ENCODE assay signal across 13 cellular contexts in the genomic region with DNA sequence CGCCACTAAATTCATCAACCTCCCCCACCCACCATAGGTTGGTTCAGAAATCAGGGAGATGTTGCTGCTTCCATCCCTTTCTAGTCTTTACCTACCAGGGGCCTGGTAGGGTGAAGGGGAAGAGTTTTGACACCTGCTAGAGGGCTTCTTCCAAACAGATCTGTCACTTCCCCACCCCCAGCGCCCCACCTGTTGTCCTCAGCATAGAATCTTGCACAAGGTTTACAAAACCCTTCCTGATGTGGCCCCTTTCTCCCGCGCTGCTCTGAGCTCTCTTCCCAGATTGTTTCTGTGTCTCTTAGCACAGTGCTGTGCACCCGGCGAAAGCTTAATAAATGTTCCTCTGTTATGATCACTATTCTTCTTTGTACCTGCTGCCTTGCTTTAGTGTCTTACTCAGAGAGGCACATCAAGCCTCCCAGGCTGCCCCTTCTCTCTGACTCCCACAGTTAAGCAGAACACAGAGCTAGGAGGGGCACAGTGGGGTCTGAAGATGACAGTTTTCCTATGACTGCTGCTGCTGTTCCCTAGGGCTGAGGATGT. TPM values are rescaled to one million over a fixed set of nuclear protein-coding genes. Genes with fewer than 3 reads are reported as not detected.
DNase-seq lines count a peak whose midpoint lies in the region; ATAC-seq, FAIRE-seq and TF ChIP-seq lines count a peak whose summit lies in the region.
"Had no signal": no experiment of that assay in that cellular context is flagged by ENCODE, and none has a peak within 500 bp of the region (broad histone marks: within the 10 kb centered on the region; RNA-seq: fewer than 3 reads in every experiment).

No MANE protein-coding gene starts in this region.

- dilution Hi-C loops in keratinocyte (cut with MboI; ENCODE audit: extremely low pct_ligation_motif_present, low sequenced_read_pairs) = no loop called here

- peak overlapping the region; percentile 83 for H3K4me2 ChIP-seq in DOHH2 (ENCODE audit: low read length)
- peak overlapping the region; percentile 82 for H3K4me2 ChIP-seq in keratinocyte (ENCODE audit: control insufficient read depth, extremely low read depth, insufficient read depth, low read depth, low read length)

- H3F3A ChIP-seq in DOHH2 (ENCODE audit: control insufficient read depth, insufficient read depth) = peaks cover 7% of the 10 kb centered on the region; the same call in 1 of the 2 replicates

- no peaks in the 10 kb centered on the region for H3K27me3 Mint-ChIP-seq in activated CD8-positive, alpha-beta T cell treated with anti-CD3 and anti-CD28 coated beads for 36 hours

- intact Hi-C loops in activated CD8-positive, alpha-beta T cell treated with anti-CD3 and anti-CD28 coated beads for 36 hours (cut with micrococcal nuclease) = no loop called here

- CTCF ChIA-PET in activated CD8-positive, alpha-beta T cell treated with anti-CD3 and anti-CD28 coated beads for 36 hours (lab: Charles Lee) = interaction anchor here (0.9 to 4.7 kb wide), 12 partner anchors 10 to 232 kb away, joined by 3 to 40 read pairs (median 7); a partner anchor contains a TSS

- peak overlapping the region; percentile 22 for H3K9ac ChIP-seq in keratinocyte (ENCODE audit: control insufficient read depth, extremely low read depth, insufficient read depth, low read length)

- no peak for DNase-seq in activated CD8-positive, alpha-beta T cell treated with anti-CD3 and anti-CD28 coated beads for 36 hours
- no peak for DNase-seq in keratinocyte (ENCODE audit: low read depth, low spot score)
- DNase-seq: NCI-H187 treated with DMSO at 0.1 percent for 48 hours; stimulated activated CD8-positive, alpha-beta memory T cell treated with anti-CD3 and anti-CD28 coated beads, Interleukin-4, amount 100 ng/mL, for 48 hours had no signal

- peaks cover 1% of the 10 kb centered on the region for H3K36me3 Mint-ChIP-seq in activated CD8-positive, alpha-beta T cell treated with anti-CD3 and anti-CD28 coated beads for 36 hours (ENCODE audit: low read depth)

- no peak overlapping the region for H2AFZ ChIP-seq in keratinocyte (ENCODE audit: control insufficient read depth, low read length)

- peak overlapping the region; percentile 91 for H3K4me3 Mint-ChIP-seq in activated CD8-positive, alpha-beta T cell treated with anti-CD3 and anti-CD28 coated beads for 36 hours

- H4K20me1 ChIP-seq in DOHH2 (ENCODE audit: control insufficient read depth, insufficient read depth, low read depth, low read length) (no peaks in the 10 kb centered on the region), keratinocyte (ENCODE audit: control insufficient read depth, extremely low read depth, insufficient read depth, low read length) (no peaks in the 10 kb centered on the region)

- H3K4me1 Mint-ChIP-seq in activated CD8-positive, alpha-beta T cell treated with anti-CD3 and anti-CD28 coated beads for 36 hours (ENCODE audit: low read depth) = peaks cover 27% of the 10 kb centered on the region

- H3K27ac Mint-ChIP-seq in activated CD8-positive, alpha-beta T cell treated with anti-CD3 and anti-CD28 coated beads for 36 hours = no peak overlapping the region

- no peak for FAIRE-seq in keratinocyte (lab: Jason Lieb, UNC)
- FAIRE-seq: bronchial epithelial cell, small intestine had no signal

- H3K27ac ChIP-seq in 22Rv1 = peak overlapping the region; percentile 86
- H3K27ac ChIP-seq in DOHH2 (ENCODE audit: low read depth, low read length) = peak overlapping the region; percentile 75
- no peak overlapping the region for H3K27ac ChIP-seq in keratinocyte (ENCODE audit: control insufficient read depth, insufficient read depth, low read length)

- TF ChIP-seq CTCF in 22Rv1 (IDR thresholded peaks at IDR 0.05) = no peak
- no peak for TF ChIP-seq CTCF in DOHH2 (IDR thresholded peaks at IDR 0.05; ENCODE audit: low read depth, low read length, poor library complexity, severe bottlenecking)
- no peak for TF ChIP-seq CTCF in activated CD8-positive, alpha-beta T cell treated with anti-CD3 and anti-CD28 coated beads for 36 hours (IDR thresholded peaks at IDR 0.05)
- TF ChIP-seq CTCF in keratinocyte (optimal IDR thresholded peaks at IDR 0.05 in 1 of 3, IDR thresholded peaks at IDR 0.05 in 1 of 3, conservative IDR thresholded peaks at IDR 0.05 in 1 of 3; ENCODE audit: extremely low read depth in 1 of 3, insufficient read depth in 2 of 3, low read length in 3 of 3) = no peak

- no peak for ATAC-seq in activated CD8-positive, alpha-beta T cell treated with anti-CD3 and anti-CD28 coated beads for 36 hours
- ATAC-seq in GM19023 (IDR thresholded peaks at IDR 0.05; ENCODE audit: unreplicated experiment) (no peak), HG02885 (IDR thresholded peaks at IDR 0.05; ENCODE audit: poor library complexity, unreplicated experiment) (no peak), GM21737 (IDR thresholded peaks at IDR 0.05; ENCODE audit: unreplicated experiment) (no peak), HG02884 (IDR thresholded peaks at IDR 0.05; ENCODE audit: unreplicated experiment) (no peak)

- H3K9me3 Mint-ChIP-seq in activated CD8-positive, alpha-beta T cell treated with anti-CD3 and anti-CD28 coated beads for 36 hours = no peaks in the 10 kb centered on the region

- POLR2A ChIA-PET in activated CD8-positive, alpha-beta T cell treated with anti-CD3 and anti-CD28 coated beads for 36 hours (lab: Charles Lee) = interaction anchor here (0.9 to 3.9 kb wide), 8 partner anchors 9 to 303 kb away, joined by 3 to 71 read pairs (median 6); a partner anchor contains a TSS

- H3K36me3 ChIP-seq in DOHH2 (ENCODE audit: control insufficient read depth, low read length) = peaks cover 7% of the 10 kb centered on the region; the same call in 1 of the 2 replicates
- no peaks in the 10 kb centered on the region for H3K36me3 ChIP-seq in keratinocyte (ENCODE audit: control insufficient read depth in 2 of 2, extremely low read depth in 1 of 2, insufficient read depth in 2 of 2, low read length in 2 of 2)

- H3K9me3 ChIP-seq in DOHH2 (ENCODE audit: control insufficient read depth, insufficient read depth, low read length) (no peaks in the 10 kb centered on the region), keratinocyte (ENCODE audit: control insufficient read depth, low read depth, low read length) (no peaks in the 10 kb centered on the region)

- peaks cover 3% of the 10 kb centered on the region for H3K9me1 ChIP-seq in keratinocyte (ENCODE audit: control insufficient read depth, extremely low read depth, insufficient read depth, low read length)

- H3K27me3 ChIP-seq in DOHH2 (ENCODE audit: control insufficient read depth, low read length) (no peaks in the 10 kb centered on the region), keratinocyte (ENCODE audit: control insufficient read depth, extremely low read depth, insufficient read depth, low read length) (no peaks in the 10 kb centered on the region)

- H3K4me1 ChIP-seq in DOHH2 (ENCODE audit: control insufficient read depth, low read length) (peaks cover 35% of the 10 kb centered on the region), keratinocyte (ENCODE audit: control insufficient read depth, extremely low read depth, insufficient read depth, low read length) (peaks cover 23% of the 10 kb centered on the region)

- H3K9me2 ChIP-seq in DOHH2 (replicated peaks; ENCODE audit: control insufficient read depth, low read length) = no peaks in the 10 kb centered on the region

- H3K4me3 ChIP-seq in DOHH2 (ENCODE audit: low read length) = peak overlapping the region; percentile 88
- peak overlapping the region in 2 of 3 experiments; percentile 11 to 39 for H3K4me3 ChIP-seq in keratinocyte (ENCODE audit: control insufficient read depth in 2 of 3, extremely low read depth in 1 of 3, insufficient read depth in 2 of 3, low read depth in 1 of 3, low read length in 3 of 3)

- H3K79me2 ChIP-seq in DOHH2 (ENCODE audit: control insufficient read depth, low read length) (peaks cover 52% of the 10 kb centered on the region), keratinocyte (ENCODE audit: control insufficient read depth, insufficient read depth, low read length) (no peaks in the 10 kb centered on the region)

RNA-seq across cellular contexts. Expression of a gene that starts 11.2 kb away (rescaled TPM):
- total RNA-seq in activated CD8-positive, alpha-beta T cell treated with anti-CD3 and anti-CD28 coated beads for 36 hours = under 1 TPM; 0.20 to 0.36 TPM
- 0.60 to 0.81 TPM (median 0.63 TPM) in 3 replicates for polyA plus RNA-seq in keratinocyte
- polyA plus RNA-seq in keratinocyte (2011; ENCODE audit: low read depth) = 0.24 TPM
- polyA plus RNA-seq in keratinocyte (2011; cell fraction: cytosol; rRNA removed) = 0.43 and 0.78 TPM in 2 replicates
- polyA plus RNA-seq in keratinocyte (2011; cell fraction: nucleus; rRNA removed) = 0.27 and 0.52 TPM in 2 replicates
- 0.83 and 2.1 TPM in 2 replicates for polyA plus RNA-seq in keratinocyte (2012; ENCODE audit: low replicate concordance)
- 0.26 to 0.99 TPM (median 0.43 TPM) in 3 replicates for polyA minus RNA-seq in keratinocyte
- polyA minus RNA-seq in keratinocyte (2011; cell fraction: cytosol; rRNA and poly(A)+ RNA removed) = not detected
- 0.39 and 0.42 TPM in 2 replicates for polyA minus RNA-seq in keratinocyte (2011; cell fraction: nucleus; rRNA and poly(A)+ RNA removed)
- total RNA-seq: fibroblast of villous mesenchyme had no signal

RNA-seq across cellular contexts. Expression of a gene that starts 30.2 kb away (rescaled TPM):
- total RNA-seq in activated CD8-positive, alpha-beta T cell treated with anti-CD3 and anti-CD28 coated beads for 36 hours = 10 to 100 TPM; 71.8 to 76.4 TPM
- polyA plus RNA-seq in keratinocyte = 35.8 to 77.3 TPM (median 46.6 TPM) in 3 replicates
- 12.7 TPM for polyA plus RNA-seq in keratinocyte (2011; ENCODE audit: low read depth)
- 43.1 and 74.9 TPM in 2 replicates for polyA plus RNA-seq in keratinocyte (2011; cell fraction: cytosol; rRNA removed)
- 57.2 and 68.1 TPM in 2 replicates for polyA plus RNA-seq in keratinocyte (2011; cell fraction: nucleus; rRNA removed)
- 30.2 and 63.8 TPM in 2 replicates for polyA plus RNA-seq in keratinocyte (2012; ENCODE audit: low replicate concordance)
- 30.5 to 34.5 TPM (median 33.6 TPM) in 3 replicates for polyA minus RNA-seq in keratinocyte
- 55.1 TPM for polyA minus RNA-seq in keratinocyte (2011; cell fraction: cytosol; rRNA and poly(A)+ RNA removed)
- 10.6 and 15.3 TPM in 2 replicates for polyA minus RNA-seq in keratinocyte (2011; cell fraction: nucleus; rRNA and poly(A)+ RNA removed)

RNA-seq across cellular contexts. Expression of a gene that starts 39.9 kb away (rescaled TPM):
- 10 to 100 TPM; 47.1 to 51.3 TPM for total RNA-seq in activated CD8-positive, alpha-beta T cell treated with anti-CD3 and anti-CD28 coated beads for 36 hours
- polyA plus RNA-seq in keratinocyte = 160 to 229 TPM (median 162 TPM) in 3 replicates
- polyA plus RNA-seq in keratinocyte (2011; ENCODE audit: low read depth) = 21.8 TPM
- 138 and 153 TPM in 2 replicates for polyA plus RNA-seq in keratinocyte (2011; cell fraction: cytosol; rRNA removed)
- polyA plus RNA-seq in keratinocyte (2011; cell fraction: nucleus; rRNA removed) = 160 and 173 TPM in 2 replicates
- polyA plus RNA-seq in keratinocyte (2012; ENCODE audit: low replicate concordance) = 64.3 and 139 TPM in 2 replicates
- polyA minus RNA-seq in keratinocyte = 163 to 238 TPM (median 196 TPM) in 3 replicates
- 128 TPM for polyA minus RNA-seq in keratinocyte (2011; cell fraction: cytosol; rRNA and poly(A)+ RNA removed)
- polyA minus RNA-seq in keratinocyte (2011; cell fraction: nucleus; rRNA and poly(A)+ RNA removed) = 79.6 and 122 TPM in 2 replicates

RNA-seq across cellular contexts. Expression of a gene that starts 41.2 kb away (rescaled TPM):
- 1 to 10 TPM; 8.5 to 8.8 TPM for total RNA-seq in activated CD8-positive, alpha-beta T cell treated with anti-CD3 and anti-CD28 coated beads for 36 hours
- polyA plus RNA-seq in keratinocyte = 3.7 to 6.8 TPM (median 4.8 TPM) in 3 replicates
- polyA plus RNA-seq in keratinocyte (2011; ENCODE audit: low read depth) = 2.8 TPM
- polyA plus RNA-seq in keratinocyte (2011; cell fraction: cytosol; rRNA removed) = 4.0 and 4.7 TPM in 2 replicates
- polyA plus RNA-seq in keratinocyte (2011; cell fraction: nucleus; rRNA removed) = 11.6 and 15.0 TPM in 2 replicates
- polyA plus RNA-seq in keratinocyte (2012; ENCODE audit: low replicate concordance) = 4.9 and 7.8 TPM in 2 replicates
- polyA minus RNA-seq in keratinocyte = 8.8 to 17.2 TPM (median 11.0 TPM) in 3 replicates
- polyA minus RNA-seq in keratinocyte (2011; cell fraction: cytosol; rRNA and poly(A)+ RNA removed) = 7.5 TPM
- 9.6 and 14.9 TPM in 2 replicates for polyA minus RNA-seq in keratinocyte (2011; cell fraction: nucleus; rRNA and poly(A)+ RNA removed)

RNA-seq across cellular contexts. Expression of a gene that starts 41.9 kb away (rescaled TPM):
- total RNA-seq in activated CD8-positive, alpha-beta T cell treated with anti-CD3 and anti-CD28 coated beads for 36 hours = 10 to 100 TPM; 14.1 to 15.7 TPM
- 3.1 to 4.9 TPM (median 3.5 TPM) in 3 replicates for polyA plus RNA-seq in keratinocyte
- polyA plus RNA-seq in keratinocyte (2011; ENCODE audit: low read depth) = 1.6 TPM
- 1.5 and 7.8 TPM in 2 replicates for polyA plus RNA-seq in keratinocyte (2011; cell fraction: cytosol; rRNA removed)
- 4.3 and 7.1 TPM in 2 replicates for polyA plus RNA-seq in keratinocyte (2011; cell fraction: nucleus; rRNA removed)
- 4.7 and 5.6 TPM in 2 replicates for polyA plus RNA-seq in keratinocyte (2012; ENCODE audit: low replicate concordance)
- 0.33 to 0.74 TPM (median 0.66 TPM) in 3 replicates for polyA minus RNA-seq in keratinocyte
- polyA minus RNA-seq in keratinocyte (2011; cell fraction: cytosol; rRNA and poly(A)+ RNA removed) = 8.4 TPM
- polyA minus RNA-seq in keratinocyte (2011; cell fraction: nucleus; rRNA and poly(A)+ RNA removed) = 2.8 and 3.0 TPM in 2 replicates
